Comparison of ENCODE assay signal across 8 cellular contexts in genomic region chr2:148643998-148644884, GRCh38. TPM values are rescaled to one million over a fixed set of nuclear protein-coding genes. Genes with fewer than 3 reads are reported as not detected.
DNase-seq lines count a peak whose midpoint lies in the region; ATAC-seq, FAIRE-seq and TF ChIP-seq lines count a peak whose summit lies in the region.

Gene EPC2 (plus strand): TSS chr2:148644751. CDS start chr2:148645018, 267 bp downstream.

- intact Hi-C loops in activated naive CD4-positive, alpha-beta T cell treated with anti-CD3 and anti-CD28 coated beads for 36 hours (cut with micrococcal nuclease): loop anchor here (1.0 to 10.0 kb wide), 12 partner anchors 30 to 1349 kb away; partner anchors contain the start of gene MMADHC

- H3K36me3 Mint-ChIP-seq in activated naive CD4-positive, alpha-beta T cell treated with anti-CD3 and anti-CD28 coated beads for 36 hours (ENCODE audit: low read depth): peaks cover 2% of the 10 kb centered on the region

- H3K27ac ChIP-seq in gastroesophageal sphincter: peak within 1 kb of the TSS; percentile 83 to 100 (median 99)
- peak within 1 kb of the TSS; percentile 98 for H3K27ac ChIP-seq in neutrophil
- H3K27ac ChIP-seq in substantia nigra (ENCODE audit: low read depth, low read length, poor library complexity, severe bottlenecking): peak within 1 kb of the TSS; percentile 98

- H3K4me1 ChIP-seq in ES-I3 (ENCODE audit: insufficient read depth, low read length): peaks cover 13% of the 10 kb centered on the region
- peaks cover 0 to 48% (median 3%) of the 10 kb centered on the region in 3 donors for H3K4me1 ChIP-seq in gastroesophageal sphincter
- peaks cover 25 to 31% of the 10 kb centered on the region in 2 experiments for H3K4me1 ChIP-seq in neutrophil (ENCODE audit: control insufficient read depth in 1 of 2, insufficient read depth in 1 of 2, low read depth in 1 of 2, low read length in 1 of 2)

- H3K4me3 ChIP-seq in gastroesophageal sphincter (peak within 1 kb of the TSS; percentile 60 to 88), neutrophil (ENCODE audit: low read depth in 1 of 2, low read length in 1 of 2) (peak within 1 kb of the TSS; percentile 92 to 96)

- H3K9me3 Mint-ChIP-seq in activated naive CD4-positive, alpha-beta T cell treated with anti-CD3 and anti-CD28 coated beads for 36 hours: no peaks in the 10 kb centered on the region

- H3K4me1 Mint-ChIP-seq in activated naive CD4-positive, alpha-beta T cell treated with anti-CD3 and anti-CD28 coated beads for 36 hours (ENCODE audit: low read depth): peaks cover 36% of the 10 kb centered on the region

- CTCF ChIA-PET in activated naive CD4-positive, alpha-beta T cell treated with anti-CD3 and anti-CD28 coated beads for 36 hours (lab: Charles Lee): interaction anchor here (0.9 to 1.8 kb wide), 6 partner anchors 11 to 135 kb away, joined by 3 to 7 read pairs (median 6); no protein-coding TSS in a partner anchor

- no peaks in the 10 kb centered on the region for H3K27me3 Mint-ChIP-seq in activated naive CD4-positive, alpha-beta T cell treated with anti-CD3 and anti-CD28 coated beads for 36 hours (ENCODE audit: low read depth)

- H3K36me3 ChIP-seq in ES-I3 (ENCODE audit: insufficient read depth, low read length): no peaks in the 10 kb centered on the region
- no peaks in the 10 kb centered on the region for H3K36me3 ChIP-seq in gastroesophageal sphincter
- no peaks in the 10 kb centered on the region for H3K36me3 ChIP-seq in neutrophil

- no peak for FAIRE-seq in H54 (lab: Jason Lieb, UNC)

- H3K9me3 ChIP-seq in ES-I3 (ENCODE audit: control insufficient read depth, insufficient read depth, low read length): no peaks in the 10 kb centered on the region
- no peaks in the 10 kb centered on the region for H3K9me3 ChIP-seq in gastroesophageal sphincter
- no peaks in the 10 kb centered on the region for H3K9me3 ChIP-seq in neutrophil

- peak within 1 kb of the TSS; percentile 86 for H3K9ac ChIP-seq in ES-I3 (ENCODE audit: low read depth, low read length)

- DNase-seq in H54 (ENCODE audit: insufficient read length, low spot score): peak; percentile 52
- DNase-seq in M059J (ENCODE audit: low read depth): peak; percentile 66
- peak; percentile 81 for DNase-seq in SK-N-DZ (ENCODE audit: low spot score)
- peak; percentile 87 for DNase-seq in activated naive CD4-positive, alpha-beta T cell treated with anti-CD3 and anti-CD28 coated beads for 36 hours
- DNase-seq in substantia nigra (lab: John Stamatoyannopoulos, UW): peak; percentile 51 to 99 (median 85)

- TF ChIP-seq EP300 in gastroesophageal sphincter (IDR thresholded peaks at IDR 0.05): no peak

- ATAC-seq in gastroesophageal sphincter: peak; percentile 88

- peak in 3 of 4 experiments; percentile 2 to 15 (median 4) for TF ChIP-seq CTCF in gastroesophageal sphincter (IDR thresholded peaks at IDR 0.05)
- peak; percentile 9 for TF ChIP-seq CTCF in neutrophil (IDR thresholded peaks at IDR 0.05)

- TF ChIP-seq POLR2A in H54 (IDR thresholded peaks at IDR 0.05; ENCODE audit: low read depth, low read length) (peak; percentile 79), gastroesophageal sphincter (IDR thresholded peaks at IDR 0.05) (peak; percentile 42 to 58)

- peak within 1 kb of the TSS; percentile 90 for H3K4me3 Mint-ChIP-seq in activated naive CD4-positive, alpha-beta T cell treated with anti-CD3 and anti-CD28 coated beads for 36 hours

- H3K27me3 ChIP-seq in gastroesophageal sphincter (peaks cover 6% of the 10 kb centered on the region), neutrophil (no peaks in the 10 kb centered on the region)

- 0% methylated on average over 1 to 14 of the region's 94 CpGs for WGBS in gastroesophageal sphincter (ENCODE audit: low coverage in 1 of 2), 2 donors

- peak within 1 kb of the TSS; percentile 97 for H3K27ac Mint-ChIP-seq in activated naive CD4-positive, alpha-beta T cell treated with anti-CD3 and anti-CD28 coated beads for 36 hours

RNA-seq across cellular contexts. Expression of gene EPC2, which starts in this region (rescaled TPM):
- 8.2 and 14.6 TPM in 2 replicates for total RNA-seq in M059J (2014; rRNA removed; shearing (Covaris generic))
- polyA plus RNA-seq in SK-N-DZ (2014; cell fraction: cytosol; rRNA removed): 10.7 and 10.9 TPM in 2 replicates
- 4.9 and 10.0 TPM in 2 replicates for polyA plus RNA-seq in SK-N-DZ (2014; cell fraction: nucleus; rRNA removed)
- total RNA-seq in activated naive CD4-positive, alpha-beta T cell treated with anti-CD3 and anti-CD28 coated beads for 36 hours: 10 to 100 TPM; 22.8 to 24.0 TPM
- total RNA-seq in gastroesophageal sphincter: 10 to 100 TPM; 25.4 to 38.4 (median 30.7) TPM

Comparison
In these comparisons a context has a peak if more than half of its experiments do, and no peak if none do; other contexts are left out.
1. Peak in every context shown above with its lines: DNase-seq, ATAC-seq, H3K4me3 ChIP-seq and H3K27ac ChIP-seq.